In genomic region chr9:125261501-125262216, GRCh38 we compare ENCODE assay signal across 1 cellular context.
TF ChIP-seq lines count a peak whose summit lies in the region.

TSS of gene GAPVD1 (plus strand) at chr9:125261826. CDS start at chr9:125298922, 37,096 bp downstream.

TF ChIP-seq in K562, 482 proteins besides CTCF, POLR2A, EP300 and RAD21 (continued from another document and continues in another):
- TF ChIP-seq CTCFL (IDR thresholded peaks at IDR 0.05; ENCODE audit: borderline replicate concordance, insufficient read depth, low read depth, low read length, poor library complexity, severe bottlenecking) = peak; percentile 99
- TF ChIP-seq FOXJ2 (tag; IDR thresholded peaks at IDR 0.05) = no peak
- TF ChIP-seq TSHZ1 (CRISPR knock-in tag; IDR thresholded peaks at IDR 0.05) = no peak
- peak; percentile 36; the same call in 1 of the 2 replicates for TF ChIP-seq BRD4 (IDR thresholded peaks at IDR 0.05)
- 0 out of 2 replicates have a peak, but pooled peaks have one; percentile 10 for TF ChIP-seq ZNF12 (CRISPR knock-in tag; IDR thresholded peaks at IDR 0.05)
- peak; percentile 49 for TF ChIP-seq BRD9 (IDR thresholded peaks at IDR 0.05; ENCODE audit: low read depth, partially characterized antibody)
- no peak for TF ChIP-seq RBM17 (IDR thresholded peaks at IDR 0.05; ENCODE audit: borderline replicate concordance, low read depth, low read length)
- no peak for TF ChIP-seq HNRNPUL1 (IDR thresholded peaks at IDR 0.05; ENCODE audit: low read length)
- peak; percentile 86 for TF ChIP-seq HMGXB4 (CRISPR knock-in tag; IDR thresholded peaks at IDR 0.05)
- peak; percentile 39 for TF ChIP-seq E2F8 (IDR thresholded peaks at IDR 0.05; ENCODE audit: low read depth, partially characterized antibody)
- peak; percentile 99 for TF ChIP-seq HCFC1 (IDR thresholded peaks at IDR 0.05; ENCODE audit: low read depth, low read length)
- TF ChIP-seq MEIS2 (IDR thresholded peaks at IDR 0.05; ENCODE audit: partially characterized antibody) = peak; percentile 79
- 0 out of 2 replicates have a peak, but pooled peaks have one; percentile 71 for TF ChIP-seq ILF3 (IDR thresholded peaks at IDR 0.05; ENCODE audit: borderline replicate concordance)
- TF ChIP-seq RBM22 (IDR thresholded peaks at IDR 0.05; ENCODE audit: low read depth, low read length, poor library complexity, severe bottlenecking) = peak; percentile 40
- TF ChIP-seq FOXJ3 (CRISPR knock-in tag; IDR thresholded peaks at IDR 0.05) = no peak
- TF ChIP-seq RFX7 (CRISPR knock-in tag; IDR thresholded peaks at IDR 0.05) = no peak
- 0 out of 2 replicates have a peak, but pooled peaks have one; percentile 71 for TF ChIP-seq ZBED1 (IDR thresholded peaks at IDR 0.05)
- peak in 1 of 2 experiments; percentile 79; a peak in 1 of 3 replicates for TF ChIP-seq CBX3 (IDR thresholded peaks at IDR 0.05; ENCODE audit: borderline replicate concordance in 1 of 2, low read length in 2 of 2)
- 0 out of 2 replicates have a peak, but pooled peaks have one; percentile 18 for TF ChIP-seq MBD2 (IDR thresholded peaks at IDR 0.05; ENCODE audit: borderline replicate concordance, low read depth)
- TF ChIP-seq ATF4 (CRISPR knock-in tag; IDR thresholded peaks at IDR 0.05) = no peak
- TF ChIP-seq STAT5B (CRISPR knock-in tag; IDR thresholded peaks at IDR 0.05) = no peak
- TF ChIP-seq ZSCAN32 (CRISPR knock-in tag; IDR thresholded peaks at IDR 0.05) = no peak
- TF ChIP-seq YY1 (IDR thresholded peaks at IDR 0.05; ENCODE audit: borderline replicate concordance in 1 of 3, control insufficient read depth in 1 of 3, extremely low read depth in 1 of 3, insufficient read depth in 3 of 3, insufficient read length in 1 of 3, insufficient replicate concordance in 2 of 3, low read depth in 1 of 3, low read length in 2 of 3) = peak in 2 of 3 experiments; percentile 76 to 83
- TF ChIP-seq MITF (IDR thresholded peaks at IDR 0.05) = no peak
- peak; percentile 62 for TF ChIP-seq KAT2B (IDR thresholded peaks at IDR 0.05; ENCODE audit: low read depth, low read length)
- peak; percentile 94; the same call in 1 of the 2 replicates for TF ChIP-seq PHF8 (IDR thresholded peaks at IDR 0.05; ENCODE audit: borderline replicate concordance, low read length)
- TF ChIP-seq POU5F1 (IDR thresholded peaks at IDR 0.05; ENCODE audit: borderline replicate concordance, low read depth, low read length, partially characterized antibody) = peak; percentile 84
- TF ChIP-seq NCOR1 (IDR thresholded peaks at IDR 0.05) = peak; percentile 38
- peak; percentile 91 for TF ChIP-seq ZBTB40 (IDR thresholded peaks at IDR 0.05)
- no peak for TF ChIP-seq ZBTB40 (CRISPR knock-in tag; IDR thresholded peaks at IDR 0.05)
- TF ChIP-seq TAF7 (tag; IDR thresholded peaks at IDR 0.05) = peak; percentile 73; the same call in 1 of the 2 replicates
- peak; percentile 95 for TF ChIP-seq ZKSCAN1 (IDR thresholded peaks at IDR 0.05; ENCODE audit: low read depth, low read length)
- TF ChIP-seq ZNF707 (CRISPR knock-in tag; conservative IDR thresholded peaks at IDR 0.05) = no peak
- no peak for TF ChIP-seq ATF1 (CRISPR knock-in tag; IDR thresholded peaks at IDR 0.05)
- peak; percentile 69 for TF ChIP-seq ATF1 (tag; IDR thresholded peaks at IDR 0.05)
- no peak for TF ChIP-seq ZSCAN29 (IDR thresholded peaks at IDR 0.05)
- TF ChIP-seq KDM1A (IDR thresholded peaks at IDR 0.05) = peak; percentile 15 to 51; a peak in 2 of 4 replicates
- TF ChIP-seq ZBTB7A (IDR thresholded peaks at IDR 0.05; ENCODE audit: borderline replicate concordance, control insufficient read depth, low read depth, low read length) = peak; percentile 67; the same call in 1 of the 2 replicates
- TF ChIP-seq ZNF324 (CRISPR knock-in tag; IDR thresholded peaks at IDR 0.05) = 0 out of 2 replicates have a peak, but pooled peaks have one; percentile 22
- no peak for TF ChIP-seq ZNF197 (CRISPR knock-in tag; IDR thresholded peaks at IDR 0.05; ENCODE audit: low read depth)
